1 cellular context compared by ENCODE assay signal in the genomic region with DNA sequence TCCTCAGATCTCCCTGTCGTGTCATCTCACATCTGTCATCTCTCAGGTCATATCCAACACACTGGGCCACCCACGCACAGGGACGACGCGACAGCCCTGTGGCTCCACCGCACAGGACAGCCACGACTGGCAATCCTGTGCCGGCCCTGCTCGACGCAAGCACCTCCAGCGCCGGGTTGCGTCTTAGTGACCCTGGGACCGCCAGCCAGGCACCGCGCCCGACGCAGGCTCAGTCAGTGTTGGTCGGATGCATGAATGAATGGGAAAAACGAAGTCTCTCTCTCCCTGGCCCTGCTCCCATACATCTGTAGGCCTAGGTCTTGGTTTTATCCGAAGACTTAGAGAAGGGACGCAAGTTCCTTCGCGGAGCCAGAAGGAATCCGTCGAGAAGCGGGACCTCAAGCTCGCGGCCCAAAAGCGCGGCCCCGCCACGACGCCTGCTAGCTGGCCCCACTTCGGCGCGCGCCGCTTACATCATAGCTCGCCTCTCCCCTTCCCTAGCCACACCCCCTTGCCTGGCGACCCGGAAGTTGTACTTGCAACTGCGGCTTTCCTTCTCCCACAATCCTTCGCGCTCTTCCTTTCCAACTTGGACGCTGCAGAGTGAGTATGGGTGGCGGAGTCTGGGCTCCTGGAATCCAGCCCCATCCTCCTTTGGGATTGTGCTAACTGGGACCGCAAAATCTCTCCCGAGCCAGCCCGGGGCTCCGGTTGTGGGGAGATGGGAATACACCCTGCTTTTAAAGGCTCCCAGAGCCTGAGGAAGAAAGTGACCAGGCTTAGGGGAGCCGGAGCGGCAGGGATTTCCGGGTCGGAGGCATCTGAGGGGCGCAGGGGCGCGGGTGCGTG.
A peak's percentile ranks its signal among the peaks of the same experiment; 100 is the strongest.
TF ChIP-seq lines count a peak whose summit lies in the region.

A gene (plus strand): TSS at position 577 of the 849 bp plus-strand sequence. CDS start 413 bp downstream, outside the sequence.

TF ChIP-seq in HCT116, 20 proteins besides CTCF, POLR2A, EP300 and RAD21 (continued from another document):
- TF ChIP-seq ZNF274 (IDR thresholded peaks at IDR 0.05; ENCODE audit: low read depth, low read length) (no peak), POLR2AphosphoS5 (IDR thresholded peaks at IDR 0.05; ENCODE audit: low read depth, low read length) (peak; percentile 99), CEBPB (IDR thresholded peaks at IDR 0.05; ENCODE audit: low read depth) (peak; percentile 20; the same call in 1 of the 2 replicates), JUND (IDR thresholded peaks at IDR 0.05) (no peak), SIN3A (IDR thresholded peaks at IDR 0.05; ENCODE audit: low read depth) (peak; percentile 81; the same call in 1 of the 2 replicates), YY1 (IDR thresholded peaks at IDR 0.05; ENCODE audit: extremely low read depth, insufficient replicate concordance, low read depth, low read length) (peak; percentile 86), TCF7L2 (IDR thresholded peaks at IDR 0.05; ENCODE audit: borderline replicate concordance, extremely low read depth, insufficient read depth, insufficient read length) (no peak), SRF (IDR thresholded peaks at IDR 0.05; ENCODE audit: low read depth) (peak; percentile 82)
- TF ChIP-seq, protein P1, sequence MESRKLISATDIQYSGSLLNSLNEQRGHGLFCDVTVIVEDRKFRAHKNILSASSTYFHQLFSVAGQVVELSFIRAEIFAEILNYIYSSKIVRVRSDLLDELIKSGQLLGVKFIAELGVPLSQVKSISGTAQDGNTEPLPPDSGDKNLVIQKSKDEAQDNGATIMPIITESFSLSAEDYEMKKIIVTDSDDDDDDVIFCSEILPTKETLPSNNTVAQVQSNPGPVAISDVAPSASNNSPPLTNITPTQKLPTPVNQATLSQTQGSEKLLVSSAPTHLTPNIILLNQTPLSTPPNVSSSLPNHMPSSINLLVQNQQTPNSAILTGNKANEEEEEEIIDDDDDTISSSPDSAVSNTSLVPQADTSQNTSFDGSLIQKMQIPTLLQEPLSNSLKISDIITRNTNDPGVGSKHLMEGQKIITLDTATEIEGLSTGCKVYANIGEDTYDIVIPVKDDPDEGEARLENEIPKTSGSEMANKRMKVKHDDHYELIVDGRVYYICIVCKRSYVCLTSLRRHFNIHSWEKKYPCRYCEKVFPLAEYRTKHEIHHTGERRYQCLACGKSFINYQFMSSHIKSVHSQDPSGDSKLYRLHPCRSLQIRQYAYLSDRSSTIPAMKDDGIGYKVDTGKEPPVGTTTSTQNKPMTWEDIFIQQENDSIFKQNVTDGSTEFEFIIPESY (IDR thresholded peaks at IDR 0.05; ENCODE audit: extremely low read depth, insufficient replicate concordance, low read length): peak; percentile 15
